ENCODE assay signal across 9 cellular contexts in the genomic region with DNA sequence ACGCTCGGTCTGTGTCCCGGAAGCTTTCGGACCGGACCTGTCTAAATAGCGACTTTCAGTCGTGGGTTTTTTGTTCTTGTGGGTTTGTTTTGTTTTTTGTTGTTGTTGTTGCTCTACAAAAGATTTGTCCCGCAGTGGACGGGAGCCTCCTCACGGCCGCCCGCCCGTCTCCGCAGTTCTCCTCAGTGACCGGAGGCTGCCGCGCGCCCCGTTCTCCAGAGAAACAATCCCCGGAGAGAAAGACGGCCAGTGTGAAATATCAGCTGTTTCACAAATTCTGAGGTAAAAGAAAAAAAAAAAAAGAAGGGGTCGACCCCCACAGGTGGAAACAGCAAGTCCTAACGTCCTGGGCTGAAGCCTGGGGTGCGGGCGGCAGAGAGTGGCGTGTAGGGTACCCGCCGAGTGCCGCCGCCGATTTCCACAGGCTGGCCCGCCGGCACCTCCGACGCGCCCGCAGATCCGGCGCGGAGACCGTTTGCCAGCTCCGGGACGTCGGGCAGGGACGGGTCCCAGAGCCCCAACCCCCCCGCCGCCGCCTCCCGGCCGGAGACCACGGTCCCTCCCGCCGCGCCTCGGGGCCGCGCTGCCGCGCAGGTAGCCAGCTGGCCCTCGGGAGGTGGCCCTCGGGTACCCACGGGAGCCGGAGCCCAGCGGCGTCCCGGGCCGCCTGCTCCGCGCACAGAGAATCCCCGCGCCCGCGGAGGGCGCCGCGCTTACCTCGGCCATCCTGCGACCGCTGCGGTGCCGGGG. TPM values are rescaled to one million over a fixed set of nuclear protein-coding genes. Genes with fewer than 3 reads are reported as not detected.
DNase-seq lines count a peak whose midpoint lies in the region; ATAC-seq and TF ChIP-seq lines count a peak whose summit lies in the region.
"Had no signal": no experiment of that assay in that cellular context is flagged by ENCODE, and none has a peak within 500 bp of the region (broad histone marks: within the 10 kb centered on the region; RNA-seq: fewer than 3 reads in every experiment).

No MANE protein-coding gene starts in this region.

- peaks cover 24% of the 10 kb centered on the region; the same call in 1 of the 2 replicates for H3K4me1 ChIP-seq in HUES6 (ENCODE audit: control insufficient read depth, insufficient read depth, low read length)

- peak overlapping the region; percentile 56 for H3K9ac ChIP-seq in HUES6 (ENCODE audit: low read length)

- H3K9me3 Mint-ChIP-seq in endothelial cell (ENCODE audit: unreplicated experiment) (no peaks in the 10 kb centered on the region), naive B cell (peaks cover 0 to 4% (median 0%) of the 10 kb centered on the region in 7 donors)

- H3K4me3 Mint-ChIP-seq in endothelial cell (ENCODE audit: unreplicated experiment) (peak overlapping the region; percentile 96), naive B cell (peak overlapping the region in 7 of 8 donors; percentile 32 to 86 (median 67))
- H3K4me3 Mint-ChIP-seq: IgD-negative memory B cell had no signal

- TF ChIP-seq CTCF in AG04449 (IDR thresholded peaks at IDR 0.05; ENCODE audit: insufficient read depth, low read length, missing control alignments) (no peak), endothelial cell (IDR thresholded peaks at IDR 0.05; ENCODE audit: unreplicated experiment) (no peak)

- H3K27me3 Mint-ChIP-seq in endothelial cell (ENCODE audit: unreplicated experiment) (peaks cover 13% of the 10 kb centered on the region), naive B cell (peaks cover 58 to 77% (median 73%) of the 10 kb centered on the region in 3 donors)

- H3K27ac ChIP-seq in HUES6 (ENCODE audit: low read depth, low read length) = no peak overlapping the region
- H3K27ac ChIP-seq in substantia nigra (ENCODE audit: low read depth, low read length, poor library complexity, severe bottlenecking) = no peak overlapping the region

- H3K27ac Mint-ChIP-seq in endothelial cell (ENCODE audit: unreplicated experiment) (peak overlapping the region; percentile 82), naive B cell (no peak overlapping the region)
- H3K27ac Mint-ChIP-seq: IgD-negative memory B cell had no signal

- ATAC-seq in naive B cell (ENCODE audit: low read depth in 2 of 2) (no peak), HG03469 (IDR thresholded peaks at IDR 0.05; ENCODE audit: unreplicated experiment) (no peak)

- peaks cover 6% of the 10 kb centered on the region for H3K36me3 Mint-ChIP-seq in endothelial cell (ENCODE audit: low read depth, unreplicated experiment)
- H3K36me3 Mint-ChIP-seq in naive B cell = no peaks in the 10 kb centered on the region
- H3K36me3 Mint-ChIP-seq: IgD-negative memory B cell had no signal

- no peak for DNase-seq in AG04449 (ENCODE audit: low read depth, low spot score)
- DNase-seq in endothelial cell (ENCODE audit: low spot score) = peak; percentile 42
- no peak for DNase-seq in naive B cell
- no peak for DNase-seq in COR-L47 (lab: John Stamatoyannopoulos, UW)
- no peak for DNase-seq in H4 (ENCODE audit: low spot score)
- no peak for DNase-seq in substantia nigra (lab: John Stamatoyannopoulos, UW)

- no peaks in the 10 kb centered on the region for H3K9me3 ChIP-seq in HUES6 (ENCODE audit: control insufficient read depth, insufficient read depth, low read depth, low read length)

- H3K36me3 ChIP-seq in HUES6 (ENCODE audit: control insufficient read depth, insufficient read depth, low read length) = no peaks in the 10 kb centered on the region

- POLR2A ChIA-PET in AG04449 (lab: Yijun Ruan, JAX) = interaction anchor here (0.7 kb wide), 1 partner anchor 81 kb away, joined by 4 read pairs; no protein-coding TSS in a partner anchor

- peaks cover 76% of the 10 kb centered on the region for H3K27me3 ChIP-seq in HUES6 (ENCODE audit: control insufficient read depth, insufficient read depth, low read length)

- H3K4me1 Mint-ChIP-seq in endothelial cell (ENCODE audit: unreplicated experiment) = peaks cover 26% of the 10 kb centered on the region
- peaks cover 8 to 16% (median 9%) of the 10 kb centered on the region in 3 donors for H3K4me1 Mint-ChIP-seq in naive B cell

- CTCF ChIA-PET in AG04449 (lab: Yijun Ruan, JAX) = interaction anchor here (1.1 to 1.7 kb wide), 4 partner anchors 36 to 273 kb away, joined by 3 to 8 read pairs (median 4); a partner anchor contains a TSS

- H3K4me3 ChIP-seq in AG04449 (ENCODE audit: low read depth, low read length) (peak overlapping the region; percentile 67), HUES6 (ENCODE audit: low read depth, low read length) (peak overlapping the region; percentile 76)

RNA-seq across cellular contexts. Expression of a gene that starts 0.5 kb away (rescaled TPM):
- 14.4 TPM for total RNA-seq in endothelial cell (ENCODE audit: unreplicated experiment)
- not detected for polyA plus RNA-seq in naive B cell (ENCODE audit: low read depth in 6 of 6)
- total RNA-seq in H4 (2014; rRNA removed; shearing (Covaris generic)) = not detected in 2 replicates
- polyA plus RNA-seq: IgD-negative memory B cell had no signal

Comparison
In these comparisons a context has a peak if more than half of its experiments do, and no peak if none do; other contexts are left out.
1. RNA of a gene that starts 0.5 kb away (total RNA-seq): 14.4 TPM in endothelial cell (single experiment); not detected in H4; every median in the first group is over 10 times any median in the second.